1 cellular context compared by ENCODE assay signal in genomic region chr1:228161866-228162265, GRCh38.
TF ChIP-seq lines count a peak whose summit lies in the region.

No MANE protein-coding gene starts in this region.

TF ChIP-seq in HepG2, 621 proteins besides CTCF, POLR2A, EP300 and RAD21:
- TF ChIP-seq ISX (CRISPR knock-in tag; conservative IDR thresholded peaks at IDR 0.05) (no peak), ARID4A (CRISPR knock-in tag; IDR thresholded peaks at IDR 0.05; ENCODE audit: borderline replicate concordance) (no peak), SP5 (CRISPR knock-in tag; IDR thresholded peaks at IDR 0.05; ENCODE audit: borderline replicate concordance, low read depth) (no peak), SUZ12 (IDR thresholded peaks at IDR 0.05; ENCODE audit: low read depth, low read length) (no peak), CHCHD3 (CRISPR knock-in tag; IDR thresholded peaks at IDR 0.05) (no peak), PCBP2 (optimal IDR thresholded peaks at IDR 0.05; ENCODE audit: low read depth, low read length, poor library complexity, severe bottlenecking) (no peak), ZNF441 (CRISPR knock-in tag; IDR thresholded peaks at IDR 0.05; ENCODE audit: borderline replicate concordance) (no peak), POLR2G (IDR thresholded peaks at IDR 0.05; ENCODE audit: low read depth, low read length) (no peak), MBNL3 (CRISPR knock-in tag; conservative IDR thresholded peaks at IDR 0.05) (no peak), ZNF296 (CRISPR knock-in tag; conservative IDR thresholded peaks at IDR 0.05) (no peak), ZSCAN25 (CRISPR knock-in tag; IDR thresholded peaks at IDR 0.05) (no peak), ZNF790 (CRISPR knock-in tag; IDR thresholded peaks at IDR 0.05; ENCODE audit: borderline replicate concordance) (no peak), ZNF761 (CRISPR knock-in tag; conservative IDR thresholded peaks at IDR 0.05) (no peak), TSC22D2 (CRISPR knock-in tag; IDR thresholded peaks at IDR 0.05; ENCODE audit: borderline replicate concordance) (no peak)
